10 cellular contexts compared by ENCODE assay signal in the genomic region with DNA sequence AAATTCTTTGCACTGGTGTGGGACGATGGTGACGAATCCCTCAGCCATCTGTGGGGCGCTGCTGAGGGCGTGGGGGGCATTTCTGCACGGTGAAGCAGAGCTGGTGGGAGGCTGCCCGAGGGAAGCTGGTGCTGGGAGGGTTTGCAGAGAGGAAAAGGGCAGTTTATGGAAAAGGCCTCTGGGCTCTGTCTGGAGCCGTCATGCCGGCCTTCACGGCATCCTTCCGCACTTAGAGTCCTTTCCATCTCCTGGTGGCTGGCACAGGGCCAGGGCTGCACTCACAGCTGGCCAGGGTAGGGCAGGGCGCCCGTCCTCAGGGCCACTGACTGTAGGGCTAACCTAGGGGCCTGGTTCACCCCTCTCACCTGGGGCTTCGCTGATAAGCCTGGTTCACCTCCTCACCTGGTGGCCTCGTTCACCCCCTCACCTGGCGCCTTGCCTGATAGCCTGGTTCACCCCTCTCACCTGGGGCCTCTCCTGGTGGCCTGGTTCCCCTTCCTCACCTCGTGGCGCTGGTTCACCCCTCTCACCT. TPM values are rescaled to one million over a fixed set of nuclear protein-coding genes. Genes with fewer than 3 reads are reported as not detected.
A peak's percentile ranks its signal among the peaks of the same experiment; 100 is the strongest.
DNase-seq lines count a peak whose midpoint lies in the region; ATAC-seq, FAIRE-seq and TF ChIP-seq lines count a peak whose summit lies in the region.
"Had no signal": no experiment of that assay in that cellular context is flagged by ENCODE, and none has a peak within 500 bp of the region (broad histone marks: within the 10 kb centered on the region; RNA-seq: fewer than 3 reads in every experiment).

No MANE protein-coding gene starts in this region.

- peaks cover 24 to 69% of the 10 kb centered on the region in 2 experiments for H3K27me3 ChIP-seq in HepG2 (ENCODE audit: control insufficient read depth in 1 of 2, insufficient read depth in 2 of 2, low read length in 2 of 2)

- no peaks in the 10 kb centered on the region for H3K36me3 ChIP-seq in HepG2 (replicated peaks in 1 of 2; ENCODE audit: control insufficient read depth in 1 of 2, insufficient read depth in 2 of 2, low read length in 2 of 2)
- H3K36me3 ChIP-seq: colonic mucosa had no signal

- no peak overlapping the region for H3K4me3 Mint-ChIP-seq in activated naive CD8-positive, alpha-beta T cell treated with anti-CD3 and anti-CD28 coated beads for 36 hours

- intact Hi-C loops in HepG2 (cut with micrococcal nuclease; ENCODE audit: unreplicated experiment): no loop called here

- in situ Hi-C loops in HepG2 (cut with HindIII; ENCODE audit: extremely low pct_ligation_motif_present, low pct_unique_long_range_greater_than_20kb): no loop called here

- peaks cover 11% of the 10 kb centered on the region for H3K4me1 Mint-ChIP-seq in activated naive CD8-positive, alpha-beta T cell treated with anti-CD3 and anti-CD28 coated beads for 36 hours

- H3K27me3 Mint-ChIP-seq in activated naive CD8-positive, alpha-beta T cell treated with anti-CD3 and anti-CD28 coated beads for 36 hours: peaks cover 68% of the 10 kb centered on the region

- no peak overlapping the region for H3K27ac Mint-ChIP-seq in activated naive CD8-positive, alpha-beta T cell treated with anti-CD3 and anti-CD28 coated beads for 36 hours

- no peak for TF ChIP-seq EP300 in HepG2 (IDR thresholded peaks at IDR 0.05; ENCODE audit: low read depth in 2 of 2, low read length in 2 of 2)
- TF ChIP-seq EP300 in HepG2 (CRISPR knock-in tag; IDR thresholded peaks at IDR 0.05; ENCODE audit: borderline replicate concordance): no peak

- ATAC-seq in HepG2: no peak; the same call in 2 of the 3 replicates
- no peak for ATAC-seq in GM21528 (IDR thresholded peaks at IDR 0.05; ENCODE audit: low FRiP score, unreplicated experiment)

- H3K9me3 ChIP-seq in HepG2 (ENCODE audit: low read length): no peaks in the 10 kb centered on the region
- H3K9me3 ChIP-seq: colonic mucosa had no signal

- TF ChIP-seq RAD21 in HepG2 (CRISPR knock-in tag; IDR thresholded peaks at IDR 0.05): no peak

- no peak overlapping the region for H2AFZ ChIP-seq in HepG2 (ENCODE audit: low read length)

- POLR2A ChIA-PET in HepG2 (lab: Yijun Ruan, JAX): no interaction called here
- POLR2A ChIA-PET in RWPE1 (lab: Yijun Ruan, JAX; ENCODE audit: low non-redundant PET): no interaction called here

- BruUV-seq in HepG2 (replicated peaks; lab: Mats Ljungman, UMichigan): no TSS peak

- H3K9ac ChIP-seq in HepG2 (ENCODE audit: insufficient read depth, low read depth, low read length): no peak overlapping the region

- TF ChIP-seq POLR2A in HepG2 (IDR thresholded peaks at IDR 0.05; ENCODE audit: insufficient read depth in 1 of 2, low read depth in 2 of 2, low read length in 2 of 2): no peak

- no peak overlapping the region for H3K4me3 ChIP-seq in HepG2 (replicated peaks in 1 of 3; ENCODE audit: insufficient read depth in 1 of 3, low read depth in 2 of 3, low read length in 3 of 3)

- H3K27ac ChIP-seq in HepG2 (ENCODE audit: extremely low read length, insufficient read depth, low read length) (no peak overlapping the region), RWPE1 (no peak overlapping the region)
- H3K27ac ChIP-seq: colonic mucosa had no signal

- H3K79me2 ChIP-seq in HepG2 (ENCODE audit: insufficient read depth, low read length): no peaks in the 10 kb centered on the region

- H3K4me2 ChIP-seq in HepG2 (ENCODE audit: low read depth, low read length): no peak overlapping the region

- CTCF ChIA-PET in HepG2 (lab: Yijun Ruan, JAX; ENCODE audit: low intra/inter-chr PET ratio, low total read pairs) (no interaction called here), RWPE1 (lab: Yijun Ruan, JAX) (no interaction called here)

- no peaks in the 10 kb centered on the region for H3K36me3 Mint-ChIP-seq in activated naive CD8-positive, alpha-beta T cell treated with anti-CD3 and anti-CD28 coated beads for 36 hours

- TF ChIP-seq CTCF in HepG2 (CRISPR knock-in tag; IDR thresholded peaks at IDR 0.05) (no peak), RWPE1 (conservative IDR thresholded peaks at IDR 0.05; ENCODE audit: low read depth) (no peak)

- no peaks in the 10 kb centered on the region for H3K9me3 Mint-ChIP-seq in activated naive CD8-positive, alpha-beta T cell treated with anti-CD3 and anti-CD28 coated beads for 36 hours

- 12% methylated on average over 8 of the region's 17 CpGs for WGBS in HepG2 (ENCODE audit: low lambda C conversion rate)

- DNase-seq in AG20443 (ENCODE audit: low spot score) (peak; percentile 84), HT-29 (ENCODE audit: low spot score) (peak; percentile 39), amniotic epithelial cell (ENCODE audit: low read depth) (peak; percentile 33), HepG2 (ENCODE audit: low spot score) (no peak), cerebellar nuclear complex (lab: John Stamatoyannopoulos, UW) (no peak), RWPE1 (ENCODE audit: low spot score) (no peak)
- no peak for DNase-seq in activated naive CD8-positive, alpha-beta T cell treated with anti-CD3 and anti-CD28 coated beads for 36 hours
- DNase-seq: activated CD8-positive, alpha-beta memory T cell treated with anti-CD3 and anti-CD28 coated beads, Interleukin-2, amount 50 U/mL, for 4 hours; colonic mucosa had no signal

- H3K4me1 ChIP-seq in HepG2 (ENCODE audit: insufficient read depth, low read length): peaks cover 24% of the 10 kb centered on the region
- H3K4me1 ChIP-seq: colonic mucosa had no signal

- no peaks in the 10 kb centered on the region for H4K20me1 ChIP-seq in HepG2 (ENCODE audit: insufficient read depth, low read length)

- no peak for FAIRE-seq in HepG2 (lab: Jason Lieb, UNC)

RNA-seq across cellular contexts. Expression of a gene that starts 0.6 kb away (rescaled TPM):
- total RNA-seq in HT-29 (2014; rRNA removed; shearing (Covaris generic)): not detected in 2 replicates
- not detected in 2 replicates for total RNA-seq in HepG2 (2016; rRNA removed; fragmentation: Illumina TruSeq; extraction: Trizol)
- total RNA-seq in HepG2 (2016; cell fraction: cytosol; rRNA removed; fragmentation: Illumina TruSeq; extraction: Trizol; ENCODE audit: low read depth): not detected in 2 replicates
- not detected in 2 replicates for total RNA-seq in HepG2 (2016; cell fraction: insoluble cytoplasmic fraction; rRNA removed; fragmentation: Illumina TruSeq; extraction: Trizol)
- total RNA-seq in HepG2 (2016; cell fraction: membrane; rRNA removed; fragmentation: Illumina TruSeq; extraction: Trizol): not detected in 2 replicates
- total RNA-seq in HepG2 (2016; cell fraction: nucleus; rRNA removed; fragmentation: Illumina TruSeq; extraction: Trizol): not detected in 2 replicates
- 0.03 TPM in 1 of 2 replicates, not detected in the other for polyA plus RNA-seq in HepG2 (2011; rRNA removed)
- polyA plus RNA-seq in HepG2 (2011; cell fraction: cytosol; rRNA removed): 0.01 and 0.04 TPM in 2 replicates
- 0.18 and 0.26 TPM in 2 replicates for polyA plus RNA-seq in HepG2 (2011; cell fraction: nucleus; rRNA removed)
- polyA plus RNA-seq in HepG2 (2012): 0.05 and 0.07 TPM in 2 replicates
- not detected in 2 replicates for polyA plus RNA-seq in HepG2 (2016; cell fraction: cytosol; fragmentation: Illumina TruSeq; extraction: Trizol; ENCODE audit: low read depth)
- not detected in 2 replicates for polyA plus RNA-seq in HepG2 (2016; cell fraction: insoluble cytoplasmic fraction; fragmentation: Illumina TruSeq; extraction: Trizol; ENCODE audit: low read depth)
- polyA plus RNA-seq in HepG2 (2016; cell fraction: membrane; fragmentation: Illumina TruSeq; extraction: Trizol; ENCODE audit: low read depth): not detected in 2 replicates
- not detected in 2 replicates for polyA plus RNA-seq in HepG2 (2016; cell fraction: nucleus; fragmentation: Illumina TruSeq; extraction: Trizol; ENCODE audit: insufficient read depth, low read depth)
- polyA minus RNA-seq in HepG2 (2011; rRNA and poly(A)+ RNA removed; ENCODE audit: low replicate concordance): 0.30 and 0.84 TPM in 2 replicates
- not detected in 2 replicates for polyA minus RNA-seq in HepG2 (2011; cell fraction: cytosol; rRNA and poly(A)+ RNA removed)
- polyA minus RNA-seq in HepG2 (2011; cell fraction: nucleus; rRNA and poly(A)+ RNA removed): 0.13 TPM in 1 of 2 replicates, not detected in the other
- under 1 TPM in 1 of 2 experiments, not detected in 1; 0.04 TPM for total RNA-seq in activated naive CD8-positive, alpha-beta T cell treated with anti-CD3 and anti-CD28 coated beads for 36 hours

RNA-seq across cellular contexts. Expression of a gene that starts 55.6 kb away (rescaled TPM):
- 34.5 and 37.1 TPM in 2 replicates for total RNA-seq in HT-29 (2014; rRNA removed; shearing (Covaris generic))
- total RNA-seq in HepG2 (2016; rRNA removed; fragmentation: Illumina TruSeq; extraction: Trizol): 21.5 and 26.3 TPM in 2 replicates
- total RNA-seq in HepG2 (2016; cell fraction: cytosol; rRNA removed; fragmentation: Illumina TruSeq; extraction: Trizol; ENCODE audit: low read depth): 11.5 and 11.7 TPM in 2 replicates
- total RNA-seq in HepG2 (2016; cell fraction: insoluble cytoplasmic fraction; rRNA removed; fragmentation: Illumina TruSeq; extraction: Trizol): 19.4 and 28.8 TPM in 2 replicates
- total RNA-seq in HepG2 (2016; cell fraction: membrane; rRNA removed; fragmentation: Illumina TruSeq; extraction: Trizol): 34.4 and 35.6 TPM in 2 replicates
- 37.1 and 45.0 TPM in 2 replicates for total RNA-seq in HepG2 (2016; cell fraction: nucleus; rRNA removed; fragmentation: Illumina TruSeq; extraction: Trizol)
- 50.0 and 80.3 TPM in 2 replicates for polyA plus RNA-seq in HepG2 (2011; rRNA removed)
- polyA plus RNA-seq in HepG2 (2011; cell fraction: cytosol; rRNA removed): 48.3 and 72.3 TPM in 2 replicates
- 227 and 315 TPM in 2 replicates for polyA plus RNA-seq in HepG2 (2011; cell fraction: nucleus; rRNA removed)
- polyA plus RNA-seq in HepG2 (2012): 90.1 and 104 TPM in 2 replicates
- polyA plus RNA-seq in HepG2 (2016; cell fraction: cytosol; fragmentation: Illumina TruSeq; extraction: Trizol; ENCODE audit: low read depth): 11.1 and 11.5 TPM in 2 replicates
- polyA plus RNA-seq in HepG2 (2016; cell fraction: insoluble cytoplasmic fraction; fragmentation: Illumina TruSeq; extraction: Trizol; ENCODE audit: low read depth): 52.7 and 63.6 TPM in 2 replicates
- 49.3 and 52.2 TPM in 2 replicates for polyA plus RNA-seq in HepG2 (2016; cell fraction: membrane; fragmentation: Illumina TruSeq; extraction: Trizol; ENCODE audit: low read depth)
- 138 and 141 TPM in 2 replicates for polyA plus RNA-seq in HepG2 (2016; cell fraction: nucleus; fragmentation: Illumina TruSeq; extraction: Trizol; ENCODE audit: insufficient read depth, low read depth)
- 4.5 and 192 TPM in 2 replicates for polyA minus RNA-seq in HepG2 (2011; rRNA and poly(A)+ RNA removed; ENCODE audit: low replicate concordance)
- 91.4 and 94.8 TPM in 2 replicates for polyA minus RNA-seq in HepG2 (2011; cell fraction: cytosol; rRNA and poly(A)+ RNA removed)
- polyA minus RNA-seq in HepG2 (2011; cell fraction: nucleus; rRNA and poly(A)+ RNA removed): 41.0 and 47.5 TPM in 2 replicates
- 10 to 100 TPM; 26.8 to 27.2 TPM for total RNA-seq in activated naive CD8-positive, alpha-beta T cell treated with anti-CD3 and anti-CD28 coated beads for 36 hours

Comparison
In these comparisons a context has a peak if more than half of its experiments do, and no peak if none do; other contexts are left out.
1. DNase-seq: peak in AG20443 (single experiment), HT-29 (single experiment) and amniotic epithelial cell (single experiment); none in HepG2 (single experiment), activated naive CD8-positive, alpha-beta T cell treated with anti-CD3 and anti-CD28 coated beads for 36 hours (single experiment), cerebellar nuclear complex (0 of 2) and RWPE1 (single experiment).